In genomic region chr12:68871899-68872298, GRCh38 we compare ENCODE assay signal across 1 cellular context.
TF ChIP-seq lines count a peak whose summit lies in the region.

No MANE protein-coding gene starts in this region.

TF ChIP-seq in H1, 55 proteins besides CTCF, POLR2A, EP300 and RAD21 (continued from another document):
- TF ChIP-seq CHD7 (IDR thresholded peaks at IDR 0.05; ENCODE audit: insufficient replicate concordance, low read length), result no peak
- no peak for TF ChIP-seq RBBP5 (IDR thresholded peaks at IDR 0.05; ENCODE audit: borderline replicate concordance, low read depth, low read length)
- TF ChIP-seq EGR1 (IDR thresholded peaks at IDR 0.05; ENCODE audit: borderline replicate concordance, low read depth, low read length), result no peak
- no peak for TF ChIP-seq GTF2F1 (IDR thresholded peaks at IDR 0.05; ENCODE audit: borderline replicate concordance, low read depth, low read length)
- no peak for TF ChIP-seq HDAC6 (IDR thresholded peaks at IDR 0.05; ENCODE audit: low read depth, low read length)
- no peak for TF ChIP-seq TAF7 (optimal IDR thresholded peaks at IDR 0.05; ENCODE audit: borderline replicate concordance, low read depth, low read length)
- TF ChIP-seq TBP (IDR thresholded peaks at IDR 0.05; ENCODE audit: low read depth, low read length), result no peak
